ENCODE assay signal across 1 cellular context in the genomic region with DNA sequence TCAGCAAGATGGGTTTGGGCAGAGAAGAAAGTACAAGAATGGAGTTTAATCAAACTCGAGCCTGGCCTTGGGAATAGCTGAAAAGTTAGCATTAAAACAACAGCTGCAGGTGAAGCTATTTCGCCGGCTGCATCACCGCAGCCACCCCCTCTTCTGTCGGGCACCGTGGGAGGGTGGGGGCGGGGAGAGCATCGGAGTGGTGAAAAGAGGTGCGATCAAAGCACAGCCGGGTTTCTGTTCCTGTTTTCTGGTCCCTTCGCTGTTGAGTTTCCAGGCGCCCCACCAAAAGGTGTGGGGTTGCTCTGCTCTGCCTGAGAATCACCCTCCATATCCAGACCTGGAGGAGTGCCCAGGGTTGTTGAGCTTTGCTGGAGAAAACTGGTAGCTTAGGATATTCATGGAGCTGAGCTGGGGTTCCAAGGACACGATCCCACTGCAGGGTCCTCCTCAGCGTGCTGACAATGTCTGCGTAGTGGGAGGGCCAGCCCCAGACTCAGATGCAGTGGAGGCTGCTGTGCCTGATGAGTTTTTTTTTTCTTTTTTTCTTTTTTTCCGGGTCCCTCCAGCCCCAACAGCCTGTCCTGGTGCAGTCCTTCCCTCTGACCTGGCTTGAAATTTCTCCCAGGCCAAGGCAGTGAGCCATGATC.
TF ChIP-seq lines count a peak whose summit lies in the region.

No MANE protein-coding gene starts in this region.

TF ChIP-seq in GM12878, 131 proteins besides CTCF, POLR2A, EP300 and RAD21 (continued from another document and continues in another):
- TF ChIP-seq, protein P1, sequence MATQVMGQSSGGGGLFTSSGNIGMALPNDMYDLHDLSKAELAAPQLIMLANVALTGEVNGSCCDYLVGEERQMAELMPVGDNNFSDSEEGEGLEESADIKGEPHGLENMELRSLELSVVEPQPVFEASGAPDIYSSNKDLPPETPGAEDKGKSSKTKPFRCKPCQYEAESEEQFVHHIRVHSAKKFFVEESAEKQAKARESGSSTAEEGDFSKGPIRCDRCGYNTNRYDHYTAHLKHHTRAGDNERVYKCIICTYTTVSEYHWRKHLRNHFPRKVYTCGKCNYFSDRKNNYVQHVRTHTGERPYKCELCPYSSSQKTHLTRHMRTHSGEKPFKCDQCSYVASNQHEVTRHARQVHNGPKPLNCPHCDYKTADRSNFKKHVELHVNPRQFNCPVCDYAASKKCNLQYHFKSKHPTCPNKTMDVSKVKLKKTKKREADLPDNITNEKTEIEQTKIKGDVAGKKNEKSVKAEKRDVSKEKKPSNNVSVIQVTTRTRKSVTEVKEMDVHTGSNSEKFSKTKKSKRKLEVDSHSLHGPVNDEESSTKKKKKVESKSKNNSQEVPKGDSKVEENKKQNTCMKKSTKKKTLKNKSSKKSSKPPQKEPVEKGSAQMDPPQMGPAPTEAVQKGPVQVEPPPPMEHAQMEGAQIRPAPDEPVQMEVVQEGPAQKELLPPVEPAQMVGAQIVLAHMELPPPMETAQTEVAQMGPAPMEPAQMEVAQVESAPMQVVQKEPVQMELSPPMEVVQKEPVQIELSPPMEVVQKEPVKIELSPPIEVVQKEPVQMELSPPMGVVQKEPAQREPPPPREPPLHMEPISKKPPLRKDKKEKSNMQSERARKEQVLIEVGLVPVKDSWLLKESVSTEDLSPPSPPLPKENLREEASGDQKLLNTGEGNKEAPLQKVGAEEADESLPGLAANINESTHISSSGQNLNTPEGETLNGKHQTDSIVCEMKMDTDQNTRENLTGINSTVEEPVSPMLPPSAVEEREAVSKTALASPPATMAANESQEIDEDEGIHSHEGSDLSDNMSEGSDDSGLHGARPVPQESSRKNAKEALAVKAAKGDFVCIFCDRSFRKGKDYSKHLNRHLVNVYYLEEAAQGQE (IDR thresholded peaks at IDR 0.05; ENCODE audit: low read depth, low read length), result no peak
- TF ChIP-seq, protein P2, sequence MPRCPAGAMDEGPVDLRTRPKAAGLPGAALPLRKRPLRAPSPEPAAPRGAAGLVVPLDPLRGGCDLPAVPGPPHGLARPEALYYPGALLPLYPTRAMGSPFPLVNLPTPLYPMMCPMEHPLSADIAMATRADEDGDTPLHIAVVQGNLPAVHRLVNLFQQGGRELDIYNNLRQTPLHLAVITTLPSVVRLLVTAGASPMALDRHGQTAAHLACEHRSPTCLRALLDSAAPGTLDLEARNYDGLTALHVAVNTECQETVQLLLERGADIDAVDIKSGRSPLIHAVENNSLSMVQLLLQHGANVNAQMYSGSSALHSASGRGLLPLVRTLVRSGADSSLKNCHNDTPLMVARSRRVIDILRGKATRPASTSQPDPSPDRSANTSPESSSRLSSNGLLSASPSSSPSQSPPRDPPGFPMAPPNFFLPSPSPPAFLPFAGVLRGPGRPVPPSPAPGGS (IDR thresholded peaks at IDR 0.05; ENCODE audit: borderline replicate concordance, insufficient read depth, low read depth, low read length, poor library complexity, severe bottlenecking), result peak; percentile 61
- TF ChIP-seq TAF1 (IDR thresholded peaks at IDR 0.05; ENCODE audit: borderline replicate concordance, low read depth, low read length) (no peak), RB1 (IDR thresholded peaks at IDR 0.05; ENCODE audit: borderline replicate concordance) (no peak), PAX5 (IDR thresholded peaks at IDR 0.05; ENCODE audit: borderline replicate concordance, low read depth, low read length) (peak; percentile 84; the same call in 1 of the 2 replicates), NBN (IDR thresholded peaks at IDR 0.05) (0 out of 2 replicates have a peak, but pooled peaks have one; percentile 27), LARP7 (IDR thresholded peaks at IDR 0.05) (no peak), ZBED1 (IDR thresholded peaks at IDR 0.05; ENCODE audit: borderline replicate concordance) (no peak), SMAD1 (IDR thresholded peaks at IDR 0.05; ENCODE audit: low read depth, partially characterized antibody) (no peak), BRCA1 (IDR thresholded peaks at IDR 0.05; ENCODE audit: low read depth, low read length) (no peak), DPF2 (IDR thresholded peaks at IDR 0.05) (peak; percentile 69; the same call in 1 of the 2 replicates), RCOR1 (conservative IDR thresholded peaks at IDR 0.05; ENCODE audit: low read depth, low read length) (peak; percentile 89; the same call in 1 of the 2 replicates), PAX8 (IDR thresholded peaks at IDR 0.05) (no peak), ZNF274 (IDR thresholded peaks at IDR 0.05; ENCODE audit: insufficient read depth, insufficient read length) (no peak), NR2F1 (conservative IDR thresholded peaks at IDR 0.05) (peak; percentile 48; the same call in 1 of the 2 replicates), NR2C1 (IDR thresholded peaks at IDR 0.05) (no peak), CBX3 (IDR thresholded peaks at IDR 0.05; ENCODE audit: borderline replicate concordance, low read depth) (no peak)
- TF ChIP-seq, protein P3, sequence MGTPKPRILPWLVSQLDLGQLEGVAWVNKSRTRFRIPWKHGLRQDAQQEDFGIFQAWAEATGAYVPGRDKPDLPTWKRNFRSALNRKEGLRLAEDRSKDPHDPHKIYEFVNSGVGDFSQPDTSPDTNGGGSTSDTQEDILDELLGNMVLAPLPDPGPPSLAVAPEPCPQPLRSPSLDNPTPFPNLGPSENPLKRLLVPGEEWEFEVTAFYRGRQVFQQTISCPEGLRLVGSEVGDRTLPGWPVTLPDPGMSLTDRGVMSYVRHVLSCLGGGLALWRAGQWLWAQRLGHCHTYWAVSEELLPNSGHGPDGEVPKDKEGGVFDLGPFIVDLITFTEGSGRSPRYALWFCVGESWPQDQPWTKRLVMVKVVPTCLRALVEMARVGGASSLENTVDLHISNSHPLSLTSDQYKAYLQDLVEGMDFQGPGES (IDR thresholded peaks at IDR 0.05), result no peak
- TF ChIP-seq, protein P4, sequence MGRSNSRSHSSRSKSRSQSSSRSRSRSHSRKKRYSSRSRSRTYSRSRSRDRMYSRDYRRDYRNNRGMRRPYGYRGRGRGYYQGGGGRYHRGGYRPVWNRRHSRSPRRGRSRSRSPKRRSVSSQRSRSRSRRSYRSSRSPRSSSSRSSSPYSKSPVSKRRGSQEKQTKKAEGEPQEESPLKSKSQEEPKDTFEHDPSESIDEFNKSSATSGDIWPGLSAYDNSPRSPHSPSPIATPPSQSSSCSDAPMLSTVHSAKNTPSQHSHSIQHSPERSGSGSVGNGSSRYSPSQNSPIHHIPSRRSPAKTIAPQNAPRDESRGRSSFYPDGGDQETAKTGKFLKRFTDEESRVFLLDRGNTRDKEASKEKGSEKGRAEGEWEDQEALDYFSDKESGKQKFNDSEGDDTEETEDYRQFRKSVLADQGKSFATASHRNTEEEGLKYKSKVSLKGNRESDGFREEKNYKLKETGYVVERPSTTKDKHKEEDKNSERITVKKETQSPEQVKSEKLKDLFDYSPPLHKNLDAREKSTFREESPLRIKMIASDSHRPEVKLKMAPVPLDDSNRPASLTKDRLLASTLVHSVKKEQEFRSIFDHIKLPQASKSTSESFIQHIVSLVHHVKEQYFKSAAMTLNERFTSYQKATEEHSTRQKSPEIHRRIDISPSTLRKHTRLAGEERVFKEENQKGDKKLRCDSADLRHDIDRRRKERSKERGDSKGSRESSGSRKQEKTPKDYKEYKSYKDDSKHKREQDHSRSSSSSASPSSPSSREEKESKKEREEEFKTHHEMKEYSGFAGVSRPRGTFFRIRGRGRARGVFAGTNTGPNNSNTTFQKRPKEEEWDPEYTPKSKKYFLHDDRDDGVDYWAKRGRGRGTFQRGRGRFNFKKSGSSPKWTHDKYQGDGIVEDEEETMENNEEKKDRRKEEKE (IDR thresholded peaks at IDR 0.05), result no peak
- TF ChIP-seq, protein P5, sequence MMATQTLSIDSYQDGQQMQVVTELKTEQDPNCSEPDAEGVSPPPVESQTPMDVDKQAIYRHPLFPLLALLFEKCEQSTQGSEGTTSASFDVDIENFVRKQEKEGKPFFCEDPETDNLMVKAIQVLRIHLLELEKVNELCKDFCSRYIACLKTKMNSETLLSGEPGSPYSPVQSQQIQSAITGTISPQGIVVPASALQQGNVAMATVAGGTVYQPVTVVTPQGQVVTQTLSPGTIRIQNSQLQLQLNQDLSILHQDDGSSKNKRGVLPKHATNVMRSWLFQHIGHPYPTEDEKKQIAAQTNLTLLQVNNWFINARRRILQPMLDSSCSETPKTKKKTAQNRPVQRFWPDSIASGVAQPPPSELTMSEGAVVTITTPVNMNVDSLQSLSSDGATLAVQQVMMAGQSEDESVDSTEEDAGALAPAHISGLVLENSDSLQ (IDR thresholded peaks at IDR 0.05), result no peak
- TF ChIP-seq, protein P6, sequence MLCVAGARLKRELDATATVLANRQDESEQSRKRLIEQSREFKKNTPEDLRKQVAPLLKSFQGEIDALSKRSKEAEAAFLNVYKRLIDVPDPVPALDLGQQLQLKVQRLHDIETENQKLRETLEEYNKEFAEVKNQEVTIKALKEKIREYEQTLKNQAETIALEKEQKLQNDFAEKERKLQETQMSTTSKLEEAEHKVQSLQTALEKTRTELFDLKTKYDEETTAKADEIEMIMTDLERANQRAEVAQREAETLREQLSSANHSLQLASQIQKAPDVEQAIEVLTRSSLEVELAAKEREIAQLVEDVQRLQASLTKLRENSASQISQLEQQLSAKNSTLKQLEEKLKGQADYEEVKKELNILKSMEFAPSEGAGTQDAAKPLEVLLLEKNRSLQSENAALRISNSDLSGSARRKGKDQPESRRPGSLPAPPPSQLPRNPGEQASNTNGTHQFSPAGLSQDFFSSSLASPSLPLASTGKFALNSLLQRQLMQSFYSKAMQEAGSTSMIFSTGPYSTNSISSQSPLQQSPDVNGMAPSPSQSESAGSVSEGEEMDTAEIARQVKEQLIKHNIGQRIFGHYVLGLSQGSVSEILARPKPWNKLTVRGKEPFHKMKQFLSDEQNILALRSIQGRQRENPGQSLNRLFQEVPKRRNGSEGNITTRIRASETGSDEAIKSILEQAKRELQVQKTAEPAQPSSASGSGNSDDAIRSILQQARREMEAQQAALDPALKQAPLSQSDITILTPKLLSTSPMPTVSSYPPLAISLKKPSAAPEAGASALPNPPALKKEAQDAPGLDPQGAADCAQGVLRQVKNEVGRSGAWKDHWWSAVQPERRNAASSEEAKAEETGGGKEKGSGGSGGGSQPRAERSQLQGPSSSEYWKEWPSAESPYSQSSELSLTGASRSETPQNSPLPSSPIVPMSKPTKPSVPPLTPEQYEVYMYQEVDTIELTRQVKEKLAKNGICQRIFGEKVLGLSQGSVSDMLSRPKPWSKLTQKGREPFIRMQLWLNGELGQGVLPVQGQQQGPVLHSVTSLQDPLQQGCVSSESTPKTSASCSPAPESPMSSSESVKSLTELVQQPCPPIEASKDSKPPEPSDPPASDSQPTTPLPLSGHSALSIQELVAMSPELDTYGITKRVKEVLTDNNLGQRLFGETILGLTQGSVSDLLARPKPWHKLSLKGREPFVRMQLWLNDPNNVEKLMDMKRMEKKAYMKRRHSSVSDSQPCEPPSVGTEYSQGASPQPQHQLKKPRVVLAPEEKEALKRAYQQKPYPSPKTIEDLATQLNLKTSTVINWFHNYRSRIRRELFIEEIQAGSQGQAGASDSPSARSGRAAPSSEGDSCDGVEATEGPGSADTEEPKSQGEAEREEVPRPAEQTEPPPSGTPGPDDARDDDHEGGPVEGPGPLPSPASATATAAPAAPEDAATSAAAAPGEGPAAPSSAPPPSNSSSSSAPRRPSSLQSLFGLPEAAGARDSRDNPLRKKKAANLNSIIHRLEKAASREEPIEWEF (IDR thresholded peaks at IDR 0.05; ENCODE audit: insufficient replicate concordance, low read depth, low read length), result no peak
- TF ChIP-seq, protein P7, sequence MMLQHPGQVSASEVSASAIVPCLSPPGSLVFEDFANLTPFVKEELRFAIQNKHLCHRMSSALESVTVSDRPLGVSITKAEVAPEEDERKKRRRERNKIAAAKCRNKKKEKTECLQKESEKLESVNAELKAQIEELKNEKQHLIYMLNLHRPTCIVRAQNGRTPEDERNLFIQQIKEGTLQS (IDR thresholded peaks at IDR 0.05; ENCODE audit: borderline replicate concordance, extremely low read depth, low read depth, low read length), result no peak
- TF ChIP-seq, protein P8, sequence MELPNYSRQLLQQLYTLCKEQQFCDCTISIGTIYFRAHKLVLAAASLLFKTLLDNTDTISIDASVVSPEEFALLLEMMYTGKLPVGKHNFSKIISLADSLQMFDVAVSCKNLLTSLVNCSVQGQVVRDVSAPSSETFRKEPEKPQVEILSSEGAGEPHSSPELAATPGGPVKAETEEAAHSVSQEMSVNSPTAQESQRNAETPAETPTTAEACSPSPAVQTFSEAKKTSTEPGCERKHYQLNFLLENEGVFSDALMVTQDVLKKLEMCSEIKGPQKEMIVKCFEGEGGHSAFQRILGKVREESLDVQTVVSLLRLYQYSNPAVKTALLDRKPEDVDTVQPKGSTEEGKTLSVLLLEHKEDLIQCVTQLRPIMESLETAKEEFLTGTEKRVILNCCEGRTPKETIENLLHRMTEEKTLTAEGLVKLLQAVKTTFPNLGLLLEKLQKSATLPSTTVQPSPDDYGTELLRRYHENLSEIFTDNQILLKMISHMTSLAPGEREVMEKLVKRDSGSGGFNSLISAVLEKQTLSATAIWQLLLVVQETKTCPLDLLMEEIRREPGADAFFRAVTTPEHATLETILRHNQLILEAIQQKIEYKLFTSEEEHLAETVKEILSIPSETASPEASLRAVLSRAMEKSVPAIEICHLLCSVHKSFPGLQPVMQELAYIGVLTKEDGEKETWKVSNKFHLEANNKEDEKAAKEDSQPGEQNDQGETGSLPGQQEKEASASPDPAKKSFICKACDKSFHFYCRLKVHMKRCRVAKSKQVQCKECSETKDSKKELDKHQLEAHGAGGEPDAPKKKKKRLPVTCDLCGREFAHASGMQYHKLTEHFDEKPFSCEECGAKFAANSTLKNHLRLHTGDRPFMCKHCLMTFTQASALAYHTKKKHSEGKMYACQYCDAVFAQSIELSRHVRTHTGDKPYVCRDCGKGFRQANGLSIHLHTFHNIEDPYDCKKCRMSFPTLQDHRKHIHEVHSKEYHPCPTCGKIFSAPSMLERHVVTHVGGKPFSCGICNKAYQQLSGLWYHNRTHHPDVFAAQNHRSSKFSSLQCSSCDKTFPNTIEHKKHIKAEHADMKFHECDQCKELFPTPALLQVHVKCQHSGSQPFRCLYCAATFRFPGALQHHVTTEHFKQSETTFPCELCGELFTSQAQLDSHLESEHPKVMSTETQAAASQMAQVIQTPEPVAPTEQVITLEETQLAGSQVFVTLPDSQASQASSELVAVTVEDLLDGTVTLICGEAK (IDR thresholded peaks at IDR 0.05; ENCODE audit: borderline replicate concordance), result no peak
- TF ChIP-seq, protein P9, sequence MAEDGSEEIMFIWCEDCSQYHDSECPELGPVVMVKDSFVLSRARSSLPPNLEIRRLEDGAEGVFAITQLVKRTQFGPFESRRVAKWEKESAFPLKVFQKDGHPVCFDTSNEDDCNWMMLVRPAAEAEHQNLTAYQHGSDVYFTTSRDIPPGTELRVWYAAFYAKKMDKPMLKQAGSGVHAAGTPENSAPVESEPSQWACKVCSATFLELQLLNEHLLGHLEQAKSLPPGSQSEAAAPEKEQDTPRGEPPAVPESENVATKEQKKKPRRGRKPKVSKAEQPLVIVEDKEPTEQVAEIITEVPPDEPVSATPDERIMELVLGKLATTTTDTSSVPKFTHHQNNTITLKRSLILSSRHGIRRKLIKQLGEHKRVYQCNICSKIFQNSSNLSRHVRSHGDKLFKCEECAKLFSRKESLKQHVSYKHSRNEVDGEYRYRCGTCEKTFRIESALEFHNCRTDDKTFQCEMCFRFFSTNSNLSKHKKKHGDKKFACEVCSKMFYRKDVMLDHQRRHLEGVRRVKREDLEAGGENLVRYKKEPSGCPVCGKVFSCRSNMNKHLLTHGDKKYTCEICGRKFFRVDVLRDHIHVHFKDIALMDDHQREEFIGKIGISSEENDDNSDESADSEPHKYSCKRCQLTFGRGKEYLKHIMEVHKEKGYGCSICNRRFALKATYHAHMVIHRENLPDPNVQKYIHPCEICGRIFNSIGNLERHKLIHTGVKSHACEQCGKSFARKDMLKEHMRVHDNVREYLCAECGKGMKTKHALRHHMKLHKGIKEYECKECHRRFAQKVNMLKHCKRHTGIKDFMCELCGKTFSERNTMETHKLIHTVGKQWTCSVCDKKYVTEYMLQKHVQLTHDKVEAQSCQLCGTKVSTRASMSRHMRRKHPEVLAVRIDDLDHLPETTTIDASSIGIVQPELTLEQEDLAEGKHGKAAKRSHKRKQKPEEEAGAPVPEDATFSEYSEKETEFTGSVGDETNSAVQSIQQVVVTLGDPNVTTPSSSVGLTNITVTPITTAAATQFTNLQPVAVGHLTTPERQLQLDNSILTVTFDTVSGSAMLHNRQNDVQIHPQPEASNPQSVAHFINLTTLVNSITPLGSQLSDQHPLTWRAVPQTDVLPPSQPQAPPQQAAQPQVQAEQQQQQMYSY (CRISPR knock-in tag; IDR thresholded peaks at IDR 0.05), result no peak
